ENCODE assay signal across 9 cellular contexts in the genomic region with DNA sequence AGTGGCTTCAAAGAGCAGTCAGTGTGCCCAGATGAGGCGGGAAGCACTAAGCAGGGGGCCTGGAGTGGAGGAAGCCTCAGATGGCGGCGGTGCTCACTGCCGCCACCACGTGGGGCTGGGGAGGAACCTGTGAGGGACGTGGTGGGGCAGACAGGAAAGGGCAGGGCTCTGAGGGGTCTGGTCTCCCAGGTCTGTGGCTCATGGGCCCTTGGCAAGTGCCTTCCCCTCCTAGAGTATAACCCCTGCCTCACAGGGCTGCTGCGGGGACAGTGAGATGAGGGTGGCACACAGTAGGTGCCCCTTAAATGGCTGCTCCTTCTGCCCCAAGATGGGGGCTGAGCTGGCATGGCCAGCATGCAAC. TPM values are rescaled to one million over a fixed set of nuclear protein-coding genes. Genes with fewer than 3 reads are reported as not detected.
DNase-seq lines count a peak whose midpoint lies in the region; ATAC-seq, FAIRE-seq and TF ChIP-seq lines count a peak whose summit lies in the region.
"Had no signal": no experiment of that assay in that cellular context is flagged by ENCODE, and none has a peak within 500 bp of the region (broad histone marks: within the 10 kb centered on the region; RNA-seq: fewer than 3 reads in every experiment).

No MANE protein-coding gene starts in this region.

- ATAC-seq in sciatic nerve (no peak), HG02981 (IDR thresholded peaks at IDR 0.05; ENCODE audit: unreplicated experiment) (no peak)

- intact Hi-C loops in sciatic nerve (cut with DNase I): no loop called here

- no peak for TF ChIP-seq POLR2A in GM12891 (IDR thresholded peaks at IDR 0.05; ENCODE audit: low read depth, low read length)

- no peak overlapping the region for H3K4me3 ChIP-seq in epithelial cell of esophagus (ENCODE audit: low read length)
- H3K4me3 ChIP-seq: skin epidermis had no signal

- DNase-seq in 8988T (peak; percentile 99), GM12891 (ENCODE audit: insufficient read length, low spot score) (peak; percentile 93), NOMO-1 treated with DMSO at 0.1 percent for 48 hours (lab: John Stamatoyannopoulos, UW; ENCODE audit: unreplicated experiment) (peak; percentile 10), epithelial cell of esophagus (ENCODE audit: low read depth) (peak; percentile 37), sciatic nerve (ENCODE audit: low spot score) (no peak)
- no peak for DNase-seq in stimulated activated CD4-positive, alpha-beta T cell treated with anti-CD3 and anti-CD28 coated beads, Interleukin-2, amount 100 ng/mL, for 48 hours
- DNase-seq in stimulated activated CD4-positive, alpha-beta T cell treated with anti-CD3 and anti-CD28 coated beads, Interleukin-2, amount 100 ng/mL, for 24 hours: no peak

- peak; percentile 48 for TF ChIP-seq CTCF in epithelial cell of esophagus (IDR thresholded peaks at IDR 0.05; ENCODE audit: insufficient read depth, low read depth, low read length, missing control alignments)

- peak; percentile 92 for FAIRE-seq in GM12891 (lab: Jason Lieb, UNC)

TF ChIP-seq in GM12891, 5 proteins besides CTCF, POLR2A, EP300 and RAD21:
- TF ChIP-seq POLR2AphosphoS5 (IDR thresholded peaks at IDR 0.05; ENCODE audit: low read depth, low read length): no peak
- TF ChIP-seq PAX5 (IDR thresholded peaks at IDR 0.05; ENCODE audit: insufficient read depth, low read length, severe bottlenecking): no peak
- no peak for TF ChIP-seq SPI1 (IDR thresholded peaks at IDR 0.05; ENCODE audit: low read depth, low read length)
- TF ChIP-seq POU2F2 (IDR thresholded peaks at IDR 0.05; ENCODE audit: low read depth, low read length): no peak
- no peak for TF ChIP-seq TAF1 (IDR thresholded peaks at IDR 0.05; ENCODE audit: low read depth, low read length)

RNA-seq across cellular contexts. Expression of a gene that starts 26.6 kb away (rescaled TPM):
- polyA plus RNA-seq in GM12891 (2012; ENCODE audit: low read depth, missing spikeins): 0.26 TPM
- total RNA-seq in sciatic nerve: not detected

RNA-seq across cellular contexts. Expression of a gene that starts 30.4 kb away (rescaled TPM):
- not detected for polyA plus RNA-seq in GM12891 (2012; ENCODE audit: low read depth, missing spikeins)
- not detected for total RNA-seq in sciatic nerve

Comparison
In these comparisons a context has a peak if more than half of its experiments do, and no peak if none do; other contexts are left out.
1. DNase-seq: peak in 8988T (single experiment), GM12891 (single experiment), NOMO-1 treated with DMSO at 0.1 percent for 48 hours (single experiment) and epithelial cell of esophagus (single experiment); none in stimulated activated CD4-positive, alpha-beta T cell treated with anti-CD3 and anti-CD28 coated beads, Interleukin-2, amount 100 ng/mL, for 48 hours (0 of 2), sciatic nerve (single experiment) and stimulated activated CD4-positive, alpha-beta T cell treated with anti-CD3 and anti-CD28 coated beads, Interleukin-2, amount 100 ng/mL, for 24 hours (0 of 2).